1 cellular context compared by ENCODE assay signal in the genomic region with DNA sequence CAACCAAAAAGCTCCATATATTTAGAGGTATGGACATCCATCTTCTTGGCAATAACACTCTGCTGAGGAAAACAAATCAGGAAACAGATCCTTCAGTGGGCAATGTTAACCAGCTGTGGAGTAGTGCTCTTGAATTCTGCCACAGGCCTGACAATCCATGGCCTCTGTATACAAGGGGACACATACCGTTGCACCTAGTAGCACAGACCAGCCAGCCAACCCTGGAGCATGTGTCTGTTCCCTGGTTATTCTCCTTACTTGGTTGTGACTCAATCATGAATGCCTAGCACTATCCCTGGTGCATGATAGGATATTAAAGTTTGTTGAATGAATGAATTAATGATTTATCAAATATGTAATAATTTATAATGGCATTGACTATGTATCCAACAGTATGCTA.
TF ChIP-seq lines count a peak whose summit lies in the region.

No MANE protein-coding gene starts in this region.

TF ChIP-seq in IMR-90, 13 proteins besides CTCF, POLR2A, EP300 and RAD21 (continued from another document):
- TF ChIP-seq, protein P1, sequence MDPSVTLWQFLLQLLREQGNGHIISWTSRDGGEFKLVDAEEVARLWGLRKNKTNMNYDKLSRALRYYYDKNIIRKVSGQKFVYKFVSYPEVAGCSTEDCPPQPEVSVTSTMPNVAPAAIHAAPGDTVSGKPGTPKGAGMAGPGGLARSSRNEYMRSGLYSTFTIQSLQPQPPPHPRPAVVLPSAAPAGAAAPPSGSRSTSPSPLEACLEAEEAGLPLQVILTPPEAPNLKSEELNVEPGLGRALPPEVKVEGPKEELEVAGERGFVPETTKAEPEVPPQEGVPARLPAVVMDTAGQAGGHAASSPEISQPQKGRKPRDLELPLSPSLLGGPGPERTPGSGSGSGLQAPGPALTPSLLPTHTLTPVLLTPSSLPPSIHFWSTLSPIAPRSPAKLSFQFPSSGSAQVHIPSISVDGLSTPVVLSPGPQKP (IDR thresholded peaks at IDR 0.05; ENCODE audit: borderline replicate concordance, low read depth, low read length), result no peak
